ENCODE assay signal across 8 cellular contexts in genomic region chr3:177196473-177197040, GRCh38. TPM values are rescaled to one million over a fixed set of nuclear protein-coding genes. Genes with fewer than 3 reads are reported as not detected.
DNase-seq lines count a peak whose midpoint lies in the region; ATAC-seq and TF ChIP-seq lines count a peak whose summit lies in the region.

No MANE protein-coding gene starts in this region.

- no peak for TF ChIP-seq CTCF in GM23338 (conservative IDR thresholded peaks at IDR 0.05; ENCODE audit: low read depth in 2 of 2)
- no peak for TF ChIP-seq CTCF in brain microvascular endothelial cell (IDR thresholded peaks at IDR 0.05; ENCODE audit: low read depth, low read length, missing control alignments)

- H3K9me3 ChIP-seq in SK-N-MC (ENCODE audit: low read depth, low read length) (no peaks in the 10 kb centered on the region), skeletal muscle tissue (ENCODE audit: control insufficient read depth in 3 of 3, low read length in 3 of 3) (no peaks in the 10 kb centered on the region)

- peak overlapping the region; percentile 86 for H3K4me2 ChIP-seq in GM23338

- H3K4me1 Mint-ChIP-seq in GM23338 = peaks cover 47% of the 10 kb centered on the region

- H3K36me3 ChIP-seq in GM23338 (ENCODE audit: insufficient read depth) = no peaks in the 10 kb centered on the region
- H3K36me3 ChIP-seq in SK-N-MC (ENCODE audit: insufficient read depth, low read length) = peaks cover 17% of the 10 kb centered on the region
- H3K36me3 ChIP-seq in brain microvascular endothelial cell (replicated peaks) = no peaks in the 10 kb centered on the region
- H3K36me3 ChIP-seq in skeletal muscle tissue (ENCODE audit: control insufficient read depth in 3 of 3, insufficient read depth in 3 of 3, low read length in 3 of 3) = no peaks in the 10 kb centered on the region

- ATAC-seq in GM23338 (peak; percentile 6; the same call in 2 of the 3 replicates), GM21717 (IDR thresholded peaks at IDR 0.05; ENCODE audit: unreplicated experiment) (no peak)

- DNase-seq in CD1c-positive myeloid dendritic cell (ENCODE audit: extremely low spot score) (peak; percentile 50), GM23338 (ENCODE audit: low spot score) (peak; percentile 73), SK-N-MC (ENCODE audit: low read depth, low spot score) (no peak), brain microvascular endothelial cell (no peak), iPS-NIHi11 (ENCODE audit: low spot score) (peak; percentile 64), KG1 (lab: John Stamatoyannopoulos, UW) (no peak)

- in situ Hi-C loops in brain microvascular endothelial cell (cut with HindIII; ENCODE audit: low pct_ligation_motif_present, low sequenced_read_pairs) = no loop called here

- H3K27me3 ChIP-seq in GM23338 (ENCODE audit: insufficient read depth) (no peaks in the 10 kb centered on the region), brain microvascular endothelial cell (replicated peaks) (no peaks in the 10 kb centered on the region), skeletal muscle tissue (ENCODE audit: control insufficient read depth in 3 of 3, insufficient read depth in 3 of 3, low read length in 3 of 3) (no peaks in the 10 kb centered on the region)

- H3K4me1 ChIP-seq in GM23338 (ENCODE audit: insufficient read depth) = peaks cover 42% of the 10 kb centered on the region
- H3K4me1 ChIP-seq in skeletal muscle tissue (ENCODE audit: control insufficient read depth in 3 of 3, insufficient read depth in 3 of 3, low read length in 3 of 3) = peaks cover 18 to 22% (median 19%) of the 10 kb centered on the region in 3 donors

- H3K27me3 Mint-ChIP-seq in GM23338 (ENCODE audit: insufficient read depth, low read depth, poor library complexity) = peaks cover 17% of the 10 kb centered on the region

- no peaks in the 10 kb centered on the region for H3K9me3 Mint-ChIP-seq in GM23338

- H3F3A ChIP-seq in GM23338 (replicated peaks; ENCODE audit: low read depth) = 0 out of 2 replicates have a peak, but pooled peaks cover 6% of the 10 kb centered on the region

- peak overlapping the region; percentile 99 for H3K9ac ChIP-seq in SK-N-MC (ENCODE audit: insufficient read length)
- H3K9ac ChIP-seq in skeletal muscle tissue (ENCODE audit: low read depth in 1 of 3, low read length in 3 of 3) = peak overlapping the region; percentile 79 to 96 (median 85)

- H3K27ac Mint-ChIP-seq in GM23338 = peak overlapping the region; percentile 99

- peak overlapping the region; percentile 95 for H3K4me3 Mint-ChIP-seq in GM23338

- H3K4me3 ChIP-seq in GM23338 = peak overlapping the region; percentile 91
- peak overlapping the region; percentile 95 for H3K4me3 ChIP-seq in SK-N-MC
- peak overlapping the region; percentile 89 for H3K4me3 ChIP-seq in brain microvascular endothelial cell (ENCODE audit: low read depth, low read length)
- peak overlapping the region; percentile 76 to 92 (median 80) for H3K4me3 ChIP-seq in skeletal muscle tissue (ENCODE audit: low read length in 3 of 3)

- H3K27ac ChIP-seq in GM23338 (ENCODE audit: low read depth) = peak overlapping the region; percentile 100
- H3K27ac ChIP-seq in SK-N-MC = peak overlapping the region; percentile 99
- H3K27ac ChIP-seq in brain microvascular endothelial cell = peak overlapping the region; percentile 92
- H3K27ac ChIP-seq in skeletal muscle tissue (ENCODE audit: low read depth, low read length) = peak overlapping the region; percentile 96

- no peaks in the 10 kb centered on the region for H3K9me2 ChIP-seq in GM23338 (ENCODE audit: insufficient read depth)

- H2AFZ ChIP-seq in GM23338 = no peak overlapping the region

- H4K20me1 ChIP-seq in GM23338 (replicated peaks; ENCODE audit: insufficient read depth) = peaks cover 32% of the 10 kb centered on the region

- peaks cover 25% of the 10 kb centered on the region for H3K36me3 Mint-ChIP-seq in GM23338 (ENCODE audit: low read depth)

- peaks cover 50% of the 10 kb centered on the region for H3K79me2 ChIP-seq in GM23338 (replicated peaks; ENCODE audit: insufficient read depth)

TF ChIP-seq in GM23338, 12 proteins besides CTCF, POLR2A, EP300 and RAD21 (continues in another document):
- TF ChIP-seq ZNF331 (CRISPR knock-in tag; IDR thresholded peaks at IDR 0.05; ENCODE audit: low read depth) (no peak), POLR2AphosphoS5 (IDR thresholded peaks at IDR 0.05; ENCODE audit: low read depth) (no peak), EZH2phosphoT487 (IDR thresholded peaks at IDR 0.05; ENCODE audit: unreplicated experiment) (no peak), REST (IDR thresholded peaks at IDR 0.05; ENCODE audit: unreplicated experiment) (no peak), STAT1 (IDR thresholded peaks at IDR 0.05; ENCODE audit: unreplicated experiment) (no peak)

RNA-seq across cellular contexts. Expression of gene TBL1XR1, which starts 0.7 kb away (rescaled TPM):
- total RNA-seq in GM23338 (2014; rRNA removed; shearing (Covaris generic)) = 122 and 130 TPM in 2 replicates
- 37.7 and 49.6 TPM in 2 replicates for polyA plus RNA-seq in GM23338 (2016; fragmentation: Nextera tagmentation; extraction: Ambion mirVana)
- total RNA-seq in skeletal muscle tissue = 124 TPM

Comparison
In these comparisons a context has a peak if more than half of its experiments do, and no peak if none do; other contexts are left out.
1. DNase-seq: peak in CD1c-positive myeloid dendritic cell (single experiment), GM23338 (single experiment) and iPS-NIHi11 (single experiment); none in SK-N-MC (single experiment), brain microvascular endothelial cell (single experiment) and KG1 (single experiment).
2. Peak in every context shown above with its lines, with median percentiles within 50 percentile points of each other: H3K27ac ChIP-seq and H3K4me3 ChIP-seq.